ENCODE assay signal across 2 cellular contexts in the genomic region with DNA sequence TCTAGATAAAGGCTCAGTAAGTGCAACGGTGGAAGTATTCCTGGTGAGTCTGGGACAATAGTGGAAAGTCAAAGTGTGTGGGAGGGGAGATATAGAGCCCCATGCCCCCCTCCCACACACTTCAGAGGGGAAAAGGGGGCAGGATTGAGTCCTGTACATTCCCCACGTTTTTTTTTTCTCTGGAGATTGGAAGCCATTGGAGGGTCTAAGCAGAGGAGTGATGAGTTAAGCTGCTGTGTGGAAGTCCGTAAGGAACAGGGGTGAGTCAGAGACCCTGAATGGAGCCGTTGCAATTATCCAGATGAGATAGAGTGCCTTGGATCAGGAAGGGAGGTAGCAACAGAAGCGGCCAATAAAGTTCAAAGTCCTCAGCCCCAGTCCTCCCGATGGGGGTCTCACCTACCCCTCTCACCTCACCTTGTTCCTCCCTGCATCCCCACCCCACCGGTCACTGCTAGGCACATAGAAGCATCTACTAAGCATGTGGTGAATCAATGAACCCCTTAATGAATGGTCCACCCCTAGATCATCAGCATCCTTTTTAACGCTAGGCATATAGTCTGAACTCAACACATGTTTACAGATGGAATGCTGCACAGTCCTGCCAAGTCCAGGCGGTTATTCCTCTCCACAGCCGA.
TF ChIP-seq lines count a peak whose summit lies in the region.

No MANE protein-coding gene starts in this region.

TF ChIP-seq in HCT116, 20 proteins besides CTCF, POLR2A, EP300 and RAD21 (continued from another document):
- TF ChIP-seq, protein P1, sequence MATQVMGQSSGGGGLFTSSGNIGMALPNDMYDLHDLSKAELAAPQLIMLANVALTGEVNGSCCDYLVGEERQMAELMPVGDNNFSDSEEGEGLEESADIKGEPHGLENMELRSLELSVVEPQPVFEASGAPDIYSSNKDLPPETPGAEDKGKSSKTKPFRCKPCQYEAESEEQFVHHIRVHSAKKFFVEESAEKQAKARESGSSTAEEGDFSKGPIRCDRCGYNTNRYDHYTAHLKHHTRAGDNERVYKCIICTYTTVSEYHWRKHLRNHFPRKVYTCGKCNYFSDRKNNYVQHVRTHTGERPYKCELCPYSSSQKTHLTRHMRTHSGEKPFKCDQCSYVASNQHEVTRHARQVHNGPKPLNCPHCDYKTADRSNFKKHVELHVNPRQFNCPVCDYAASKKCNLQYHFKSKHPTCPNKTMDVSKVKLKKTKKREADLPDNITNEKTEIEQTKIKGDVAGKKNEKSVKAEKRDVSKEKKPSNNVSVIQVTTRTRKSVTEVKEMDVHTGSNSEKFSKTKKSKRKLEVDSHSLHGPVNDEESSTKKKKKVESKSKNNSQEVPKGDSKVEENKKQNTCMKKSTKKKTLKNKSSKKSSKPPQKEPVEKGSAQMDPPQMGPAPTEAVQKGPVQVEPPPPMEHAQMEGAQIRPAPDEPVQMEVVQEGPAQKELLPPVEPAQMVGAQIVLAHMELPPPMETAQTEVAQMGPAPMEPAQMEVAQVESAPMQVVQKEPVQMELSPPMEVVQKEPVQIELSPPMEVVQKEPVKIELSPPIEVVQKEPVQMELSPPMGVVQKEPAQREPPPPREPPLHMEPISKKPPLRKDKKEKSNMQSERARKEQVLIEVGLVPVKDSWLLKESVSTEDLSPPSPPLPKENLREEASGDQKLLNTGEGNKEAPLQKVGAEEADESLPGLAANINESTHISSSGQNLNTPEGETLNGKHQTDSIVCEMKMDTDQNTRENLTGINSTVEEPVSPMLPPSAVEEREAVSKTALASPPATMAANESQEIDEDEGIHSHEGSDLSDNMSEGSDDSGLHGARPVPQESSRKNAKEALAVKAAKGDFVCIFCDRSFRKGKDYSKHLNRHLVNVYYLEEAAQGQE (IDR thresholded peaks at IDR 0.05; ENCODE audit: low read depth): no peak
- TF ChIP-seq ELF1 (IDR thresholded peaks at IDR 0.05; ENCODE audit: borderline replicate concordance, low read depth): no peak
- TF ChIP-seq, protein P2, sequence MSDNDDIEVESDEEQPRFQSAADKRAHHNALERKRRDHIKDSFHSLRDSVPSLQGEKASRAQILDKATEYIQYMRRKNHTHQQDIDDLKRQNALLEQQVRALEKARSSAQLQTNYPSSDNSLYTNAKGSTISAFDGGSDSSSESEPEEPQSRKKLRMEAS (IDR thresholded peaks at IDR 0.05): no peak
- no peak for TF ChIP-seq POLR2AphosphoS5 (IDR thresholded peaks at IDR 0.05; ENCODE audit: low read depth, low read length)
- TF ChIP-seq FOSL1 (IDR thresholded peaks at IDR 0.05; ENCODE audit: low read depth): no peak
- TF ChIP-seq ZNF274 (IDR thresholded peaks at IDR 0.05; ENCODE audit: low read depth, low read length): no peak
- no peak for TF ChIP-seq TCF7L2 (IDR thresholded peaks at IDR 0.05; ENCODE audit: borderline replicate concordance, extremely low read depth, insufficient read depth, insufficient read length)
- TF ChIP-seq EGR1 (IDR thresholded peaks at IDR 0.05; ENCODE audit: low read depth): no peak
- no peak for TF ChIP-seq SIN3A (IDR thresholded peaks at IDR 0.05; ENCODE audit: low read depth)
- no peak for TF ChIP-seq CEBPB (IDR thresholded peaks at IDR 0.05; ENCODE audit: low read depth)
- TF ChIP-seq SRF (IDR thresholded peaks at IDR 0.05; ENCODE audit: low read depth): no peak
- TF ChIP-seq EZH2phosphoT487 (IDR thresholded peaks at IDR 0.05; ENCODE audit: borderline replicate concordance): no peak
- TF ChIP-seq YY1 (IDR thresholded peaks at IDR 0.05; ENCODE audit: extremely low read depth, insufficient replicate concordance, low read depth, low read length): no peak
- TF ChIP-seq CBX3 (IDR thresholded peaks at IDR 0.05; ENCODE audit: low read depth): no peak
- no peak for TF ChIP-seq EZH2 (IDR thresholded peaks at IDR 0.05)
- TF ChIP-seq ZFX (IDR thresholded peaks at IDR 0.05): no peak
- TF ChIP-seq JUND (IDR thresholded peaks at IDR 0.05): no peak

TF ChIP-seq in WTC11, 78 proteins besides CTCF, POLR2A, EP300 and RAD21 (continued from another document):
- TF ChIP-seq, protein P3, sequence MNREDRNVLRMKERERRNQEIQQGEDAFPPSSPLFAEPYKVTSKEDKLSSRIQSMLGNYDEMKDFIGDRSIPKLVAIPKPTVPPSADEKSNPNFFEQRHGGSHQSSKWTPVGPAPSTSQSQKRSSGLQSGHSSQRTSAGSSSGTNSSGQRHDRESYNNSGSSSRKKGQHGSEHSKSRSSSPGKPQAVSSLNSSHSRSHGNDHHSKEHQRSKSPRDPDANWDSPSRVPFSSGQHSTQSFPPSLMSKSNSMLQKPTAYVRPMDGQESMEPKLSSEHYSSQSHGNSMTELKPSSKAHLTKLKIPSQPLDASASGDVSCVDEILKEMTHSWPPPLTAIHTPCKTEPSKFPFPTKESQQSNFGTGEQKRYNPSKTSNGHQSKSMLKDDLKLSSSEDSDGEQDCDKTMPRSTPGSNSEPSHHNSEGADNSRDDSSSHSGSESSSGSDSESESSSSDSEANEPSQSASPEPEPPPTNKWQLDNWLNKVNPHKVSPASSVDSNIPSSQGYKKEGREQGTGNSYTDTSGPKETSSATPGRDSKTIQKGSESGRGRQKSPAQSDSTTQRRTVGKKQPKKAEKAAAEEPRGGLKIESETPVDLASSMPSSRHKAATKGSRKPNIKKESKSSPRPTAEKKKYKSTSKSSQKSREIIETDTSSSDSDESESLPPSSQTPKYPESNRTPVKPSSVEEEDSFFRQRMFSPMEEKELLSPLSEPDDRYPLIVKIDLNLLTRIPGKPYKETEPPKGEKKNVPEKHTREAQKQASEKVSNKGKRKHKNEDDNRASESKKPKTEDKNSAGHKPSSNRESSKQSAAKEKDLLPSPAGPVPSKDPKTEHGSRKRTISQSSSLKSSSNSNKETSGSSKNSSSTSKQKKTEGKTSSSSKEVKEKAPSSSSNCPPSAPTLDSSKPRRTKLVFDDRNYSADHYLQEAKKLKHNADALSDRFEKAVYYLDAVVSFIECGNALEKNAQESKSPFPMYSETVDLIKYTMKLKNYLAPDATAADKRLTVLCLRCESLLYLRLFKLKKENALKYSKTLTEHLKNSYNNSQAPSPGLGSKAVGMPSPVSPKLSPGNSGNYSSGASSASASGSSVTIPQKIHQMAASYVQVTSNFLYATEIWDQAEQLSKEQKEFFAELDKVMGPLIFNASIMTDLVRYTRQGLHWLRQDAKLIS (CRISPR knock-in tag; IDR thresholded peaks at IDR 0.05; ENCODE audit: borderline replicate concordance): no peak
- TF ChIP-seq CBFB (CRISPR knock-in tag; IDR thresholded peaks at IDR 0.05; ENCODE audit: low read depth) (no peak), PRRX2 (CRISPR knock-in tag; IDR thresholded peaks at IDR 0.05) (no peak), ETV6 (CRISPR knock-in tag; IDR thresholded peaks at IDR 0.05) (no peak)
- TF ChIP-seq, protein P4, sequence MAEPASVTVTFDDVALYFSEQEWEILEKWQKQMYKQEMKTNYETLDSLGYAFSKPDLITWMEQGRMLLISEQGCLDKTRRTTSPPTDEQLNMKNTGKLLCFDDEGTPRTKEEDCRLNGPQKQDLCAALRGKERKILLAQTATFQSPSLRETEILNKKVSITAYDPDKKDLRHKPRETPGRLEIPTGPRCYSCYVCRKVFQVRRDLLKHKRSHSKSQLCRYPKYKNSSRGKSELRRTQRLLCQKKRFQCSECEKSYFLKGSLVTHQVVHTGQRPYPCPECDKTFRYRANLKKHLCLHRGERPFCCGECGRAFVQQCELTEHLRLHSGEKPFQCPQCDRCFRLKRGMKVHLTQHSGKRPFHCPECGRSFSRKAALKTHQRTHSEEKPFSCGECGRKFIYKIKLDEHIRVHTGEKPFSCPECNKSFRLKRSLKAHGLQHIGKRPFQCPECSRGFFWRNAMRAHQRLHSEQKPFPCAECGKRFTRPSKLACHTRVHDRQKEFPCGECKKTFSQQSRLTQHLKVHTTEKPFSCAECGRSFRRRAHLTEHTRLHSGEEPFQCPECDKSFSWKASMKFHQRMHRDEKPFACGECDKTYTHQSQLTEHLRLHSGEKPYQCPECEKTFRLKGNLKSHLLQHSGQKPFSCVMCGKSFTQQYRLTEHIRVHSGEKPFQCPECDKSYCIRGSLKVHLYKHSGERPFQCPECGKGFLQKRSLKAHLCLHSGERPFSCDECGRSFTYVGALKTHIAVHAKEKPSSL (CRISPR knock-in tag; conservative IDR thresholded peaks at IDR 0.05): no peak
- TF ChIP-seq, protein P5, sequence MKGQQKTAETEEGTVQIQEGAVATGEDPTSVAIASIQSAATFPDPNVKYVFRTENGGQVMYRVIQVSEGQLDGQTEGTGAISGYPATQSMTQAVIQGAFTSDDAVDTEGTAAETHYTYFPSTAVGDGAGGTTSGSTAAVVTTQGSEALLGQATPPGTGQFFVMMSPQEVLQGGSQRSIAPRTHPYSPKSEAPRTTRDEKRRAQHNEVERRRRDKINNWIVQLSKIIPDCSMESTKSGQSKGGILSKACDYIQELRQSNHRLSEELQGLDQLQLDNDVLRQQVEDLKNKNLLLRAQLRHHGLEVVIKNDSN (CRISPR knock-in tag; IDR thresholded peaks at IDR 0.05): no peak
- TF ChIP-seq, protein P6, sequence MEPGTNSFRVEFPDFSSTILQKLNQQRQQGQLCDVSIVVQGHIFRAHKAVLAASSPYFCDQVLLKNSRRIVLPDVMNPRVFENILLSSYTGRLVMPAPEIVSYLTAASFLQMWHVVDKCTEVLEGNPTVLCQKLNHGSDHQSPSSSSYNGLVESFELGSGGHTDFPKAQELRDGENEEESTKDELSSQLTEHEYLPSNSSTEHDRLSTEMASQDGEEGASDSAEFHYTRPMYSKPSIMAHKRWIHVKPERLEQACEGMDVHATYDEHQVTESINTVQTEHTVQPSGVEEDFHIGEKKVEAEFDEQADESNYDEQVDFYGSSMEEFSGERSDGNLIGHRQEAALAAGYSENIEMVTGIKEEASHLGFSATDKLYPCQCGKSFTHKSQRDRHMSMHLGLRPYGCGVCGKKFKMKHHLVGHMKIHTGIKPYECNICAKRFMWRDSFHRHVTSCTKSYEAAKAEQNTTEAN (CRISPR knock-in tag; IDR thresholded peaks at IDR 0.05): no peak
